Comparison of ENCODE assay signal across 32 cellular contexts in the genomic region with DNA sequence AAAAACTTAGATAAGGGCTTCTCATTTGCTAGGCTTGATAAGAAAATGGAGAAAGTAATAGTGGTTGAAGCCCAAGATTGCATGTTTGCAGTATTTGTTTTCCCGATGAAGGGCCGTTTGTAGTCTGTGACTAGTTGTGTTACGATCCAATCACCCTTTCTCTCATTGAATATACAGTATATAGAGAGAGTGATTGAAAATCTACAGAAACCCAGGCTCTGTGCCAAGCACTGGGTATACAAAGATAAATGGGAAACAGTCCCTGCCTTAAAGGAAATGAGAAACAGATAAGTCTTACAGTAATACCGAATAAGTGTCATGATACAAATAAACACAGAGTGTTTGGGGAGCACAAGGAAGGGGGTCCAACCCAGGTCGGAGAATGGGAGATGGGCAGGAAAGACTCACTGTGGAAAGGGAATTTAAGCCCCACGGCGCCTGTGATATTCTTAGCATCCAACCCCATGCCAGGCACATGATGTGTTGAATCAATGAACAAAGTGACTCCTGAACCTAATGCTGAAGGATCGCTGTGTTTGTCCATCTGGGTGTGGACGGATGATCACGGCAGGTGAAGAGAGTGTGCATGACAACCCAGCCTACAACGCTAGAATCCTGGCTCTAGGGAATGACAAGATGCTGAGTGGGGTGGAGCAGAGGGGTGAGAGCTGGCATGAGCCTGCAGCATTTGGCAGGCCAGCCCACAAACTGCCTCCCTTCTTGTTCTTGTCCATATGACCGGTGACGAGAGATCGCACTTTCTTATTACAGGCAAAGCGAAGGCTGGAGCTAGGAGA. TPM values are rescaled to one million over a fixed set of nuclear protein-coding genes. Genes with fewer than 3 reads are reported as not detected.
DNase-seq lines count a peak whose midpoint lies in the region; ATAC-seq and FAIRE-seq lines count a peak whose summit lies in the region.
"Had no signal": no experiment of that assay in that cellular context is flagged by ENCODE, and none has a peak within 500 bp of the region (broad histone marks: within the 10 kb centered on the region; RNA-seq: fewer than 3 reads in every experiment).

No MANE protein-coding gene starts in this region.

- no peak overlapping the region for H3K4me2 ChIP-seq in neuronal stem cell (ENCODE audit: insufficient read depth, low read length, poor library complexity, severe bottlenecking)
- H3K4me2 ChIP-seq: KMS-11 had no signal

- H2BK15ac ChIP-seq in neuronal stem cell (ENCODE audit: low read length), result no peak overlapping the region

- no peak overlapping the region for H3K4me3 Mint-ChIP-seq in activated CD4-positive, alpha-beta memory T cell treated with anti-CD3 and anti-CD28 coated beads for 36 hours
- H3K4me3 Mint-ChIP-seq: activated CD4-positive, alpha-beta T cell treated with anti-CD3 and anti-CD28 coated beads for 36 hours; CD14-positive monocyte; neural crest cell; stimulated activated naive CD8-positive, alpha-beta T cell treated with anti-CD3 and anti-CD28 coated beads, Interleukin-15, Interleukin-2, amounts not matched to agents 100 ng/mL and 50 ng/mL, for 24 hours; T-helper 1 cell treated with Interleukin-12 subunit alpha and Interleukin-12 subunit beta and Interleukin-4 antibody, amounts not matched to agents 30 μg/mL and 1 μg/mL, for 36 hours had no signal

- H3K27ac ChIP-seq in neuronal stem cell (replicated peaks; ENCODE audit: low read length), result no peak overlapping the region
- H3K27ac ChIP-seq: brain microvascular endothelial cell, epithelial cell of prostate, HL-60, KMS-11, SJSA1, testis had no signal

- H3K4me3 ChIP-seq in neuronal stem cell (ENCODE audit: low read length in 2 of 2), result no peak overlapping the region
- H3K4me3 ChIP-seq: MG63, SJSA1, testis had no signal

- peaks cover 0 to 2% of the 10 kb centered on the region in 2 donors for H3K9me3 ChIP-seq in neuronal stem cell (replicated peaks in 1 of 2; ENCODE audit: control insufficient read depth in 2 of 2, insufficient read depth in 1 of 2, low read depth in 1 of 2, low read length in 2 of 2)
- H3K9me3 ChIP-seq: MG63, SJSA1, testis had no signal

- peaks cover 27% of the 10 kb centered on the region for H3K36me3 Mint-ChIP-seq in activated CD4-positive, alpha-beta memory T cell treated with anti-CD3 and anti-CD28 coated beads for 36 hours

- H2BK12ac ChIP-seq in neuronal stem cell (ENCODE audit: low read length), result no peak overlapping the region

- H4K91ac ChIP-seq in neuronal stem cell (ENCODE audit: low read depth, low read length, poor library complexity), result no peak overlapping the region

- no peak overlapping the region for H3K4ac ChIP-seq in neuronal stem cell (ENCODE audit: low read length)

- POLR2A ChIA-PET in activated CD4-positive, alpha-beta memory T cell treated with anti-CD3 and anti-CD28 coated beads for 36 hours (lab: Charles Lee), result interaction anchor here (0.5 kb wide), 1 partner anchor 78 kb away, joined by 3 read pairs; no protein-coding TSS in a partner anchor

- no peaks in the 10 kb centered on the region for H3K27me3 ChIP-seq in neuronal stem cell (ENCODE audit: control insufficient read depth in 3 of 3, insufficient read depth in 3 of 3, low read depth in 1 of 3, low read length in 3 of 3)
- H3K27me3 ChIP-seq: brain microvascular endothelial cell, MG63, SJSA1, testis had no signal

- H3K18ac ChIP-seq in neuronal stem cell (ENCODE audit: low read length), result peak overlapping the region; percentile 9

- no peak overlapping the region for H2BK120ac ChIP-seq in neuronal stem cell (ENCODE audit: low read depth, low read length)

- H3K9ac ChIP-seq in neuronal stem cell (ENCODE audit: low read depth, low read length, poor library complexity), result peak overlapping the region; percentile 33
- H3K9ac ChIP-seq: KMS-11 had no signal

- H3K4me1 ChIP-seq in neuronal stem cell (ENCODE audit: control insufficient read depth in 2 of 2, insufficient read depth in 1 of 2, low read depth in 1 of 2, low read length in 2 of 2), result peaks cover 6 to 14% of the 10 kb centered on the region in 2 donors
- H3K4me1 ChIP-seq: SJSA1, testis had no signal

- intact Hi-C loops in activated CD4-positive, alpha-beta memory T cell treated with anti-CD3 and anti-CD28 coated beads for 36 hours (cut with micrococcal nuclease), result no loop called here

- no peaks in the 10 kb centered on the region for H3K27me3 Mint-ChIP-seq in activated CD4-positive, alpha-beta memory T cell treated with anti-CD3 and anti-CD28 coated beads for 36 hours
- H3K27me3 Mint-ChIP-seq: activated CD4-positive, alpha-beta T cell treated with anti-CD3 and anti-CD28 coated beads for 36 hours; stimulated activated naive CD8-positive, alpha-beta T cell treated with anti-CD3 and anti-CD28 coated beads, Interleukin-15, Interleukin-2, amounts not matched to agents 100 ng/mL and 50 ng/mL, for 24 hours had no signal

- H3K9me3 Mint-ChIP-seq in activated CD4-positive, alpha-beta memory T cell treated with anti-CD3 and anti-CD28 coated beads for 36 hours, result no peaks in the 10 kb centered on the region
- H3K9me3 Mint-ChIP-seq: activated T-helper 2 cell treated with anti-CD3 and anti-CD28 coated beads, Interferon-gamma antibody, Interleukin-2, Interleukin-4, amounts not matched to agents 10 μg/mL and 5 μg/mL and 100 μg/mL, durations not matched to agents 14 hours and 24 hours and 36 hours; CD14-positive monocyte; stimulated activated naive CD8-positive, alpha-beta T cell treated with anti-CD3 and anti-CD28 coated beads, Interleukin-15, Interleukin-2, amounts not matched to agents 100 ng/mL and 50 ng/mL, for 24 hours; T-helper 1 cell treated with Interleukin-12 subunit alpha and Interleukin-12 subunit beta and Interleukin-4 antibody, amounts not matched to agents 30 μg/mL and 1 μg/mL, for 36 hours had no signal

- H3K36me3 ChIP-seq in neuronal stem cell (replicated peaks in 1 of 2; ENCODE audit: control insufficient read depth in 2 of 2, insufficient read depth in 2 of 2, low read length in 2 of 2), result peaks cover 2 to 90% of the 10 kb centered on the region in 2 donors

- no peak overlapping the region for H3K23ac ChIP-seq in neuronal stem cell (ENCODE audit: low read depth, low read length, poor library complexity)

- no peak overlapping the region for H2AFZ ChIP-seq in neuronal stem cell (ENCODE audit: low read length)

- CTCF ChIA-PET in activated CD4-positive, alpha-beta memory T cell treated with anti-CD3 and anti-CD28 coated beads for 36 hours (lab: Charles Lee), result no interaction called here

- no peak overlapping the region for H4K8ac ChIP-seq in neuronal stem cell (ENCODE audit: low read depth, low read length)

- no peaks in the 10 kb centered on the region for H3K4me1 Mint-ChIP-seq in activated CD4-positive, alpha-beta memory T cell treated with anti-CD3 and anti-CD28 coated beads for 36 hours (ENCODE audit: low read depth)
- H3K4me1 Mint-ChIP-seq: activated CD4-positive, alpha-beta T cell treated with anti-CD3 and anti-CD28 coated beads for 36 hours had no signal

- ATAC-seq in HG02763 (IDR thresholded peaks at IDR 0.05; ENCODE audit: unreplicated experiment), result no peak
- ATAC-seq: activated CD4-positive, alpha-beta T cell treated with anti-CD3 and anti-CD28 coated beads for 36 hours; right cardiac atrium had no signal

- no peak overlapping the region for H2AK5ac ChIP-seq in neuronal stem cell (ENCODE audit: low read depth, low read length)

- H3K79me1 ChIP-seq in neuronal stem cell (ENCODE audit: low read depth, low read length), result peaks cover 2% of the 10 kb centered on the region

- DNase-seq in NCI-H345 (lab: John Stamatoyannopoulos, UW) (peak; percentile 16), NCI-H345 treated with DMSO at 0.1 percent for 48 hours (lab: John Stamatoyannopoulos, UW; ENCODE audit: unreplicated experiment) (no peak), NCI-H748 (lab: John Stamatoyannopoulos, UW; ENCODE audit: unreplicated experiment) (peak; percentile 92), cerebellum (ENCODE audit: low spot score) (peak; percentile 49), neuronal stem cell (ENCODE audit: low spot score) (no peak), RCC 7860 (ENCODE audit: low spot score) (no peak)
- DNase-seq in activated CD4-positive, alpha-beta memory T cell treated with anti-CD3 and anti-CD28 coated beads for 36 hours, result no peak
- DNase-seq: 8988T; activated CD4-positive, alpha-beta T cell treated with anti-CD3 and anti-CD28 coated beads for 36 hours; activated CD8-positive, alpha-beta memory T cell treated with anti-CD3 and anti-CD28 coated beads for 24 hours; activated naive CD4-positive, alpha-beta T cell treated with anti-CD3 and anti-CD28 coated beads, Interleukin-2, amount 50 U/mL, for 16 hours; activated T-cell treated with anti-CD3 and anti-CD28 coated beads for 4 hours; amygdala; brain microvascular endothelial cell; GOT3; mesendoderm; right cardiac atrium; stimulated activated CD4-positive, alpha-beta T cell treated with anti-CD3 and anti-CD28 coated beads, Interleukin-1b, Interleukin-23, amount 100 ng/mL, for 48 hours; testis had no signal

- WGBS in neuronal stem cell (ENCODE audit: extremely low coverage in 2 of 2, insufficient read length in 2 of 2, insufficient replicate concordance in 1 of 2), 2 donors, result no CpG with 5 or more reads among the region's 15 CpGs

- H2BK5ac ChIP-seq in neuronal stem cell (ENCODE audit: low read length), result no peak overlapping the region

- no peak for FAIRE-seq in RCC 7860 (lab: Jason Lieb, UNC)
- FAIRE-seq: GM18507, GM19239 had no signal

- no peak overlapping the region for H3K14ac ChIP-seq in neuronal stem cell (ENCODE audit: low read length)

- H3K27ac Mint-ChIP-seq in activated CD4-positive, alpha-beta memory T cell treated with anti-CD3 and anti-CD28 coated beads for 36 hours, result no peak overlapping the region
- H3K27ac Mint-ChIP-seq: activated CD4-positive, alpha-beta T cell treated with anti-CD3 and anti-CD28 coated beads for 36 hours; activated T-helper 2 cell treated with anti-CD3 and anti-CD28 coated beads, Interferon-gamma antibody, Interleukin-2, Interleukin-4, amounts not matched to agents 10 μg/mL and 5 μg/mL and 100 μg/mL, durations not matched to agents 14 hours and 24 hours and 36 hours; stimulated activated naive CD8-positive, alpha-beta T cell treated with anti-CD3 and anti-CD28 coated beads, Interleukin-15, Interleukin-2, amounts not matched to agents 100 ng/mL and 50 ng/mL, for 24 hours; T-helper 1 cell treated with Interleukin-12 subunit alpha and Interleukin-12 subunit beta and Interleukin-4 antibody, amounts not matched to agents 30 μg/mL and 1 μg/mL, for 36 hours had no signal

RNA-seq across cellular contexts. Expression of gene CDKAL1, which starts 55.0 kb away (rescaled TPM):
- 32.3 TPM for total RNA-seq in cerebellum
- 11.4 TPM for polyA plus RNA-seq in neuronal stem cell (2013, experiment 1 of 2)
- polyA plus RNA-seq in neuronal stem cell (2013, experiment 2 of 2), result 11.8 TPM
- 10 to 100 TPM; 23.1 to 23.2 TPM for total RNA-seq in activated CD4-positive, alpha-beta memory T cell treated with anti-CD3 and anti-CD28 coated beads for 36 hours

Comparison
In these comparisons a context has a peak if more than half of its experiments do, and no peak if none do; other contexts are left out.
1. DNase-seq: peak in NCI-H345 (single experiment), NCI-H748 (single experiment) and cerebellum (single experiment); none in NCI-H345 treated with DMSO at 0.1 percent for 48 hours (single experiment), neuronal stem cell (single experiment), activated CD4-positive, alpha-beta memory T cell treated with anti-CD3 and anti-CD28 coated beads for 36 hours (single experiment) and RCC 7860 (single experiment).